ENCODE assay signal across 1 cellular context in genomic region chr1:26035203-26035958, GRCh38.
A peak's percentile ranks its signal among the peaks of the same experiment; 100 is the strongest.
TF ChIP-seq lines count a peak whose summit lies in the region.

No MANE protein-coding gene starts in this region.

TF ChIP-seq in GM23338, 12 proteins besides CTCF, POLR2A, EP300 and RAD21 (continued from another document):
- TF ChIP-seq REST (IDR thresholded peaks at IDR 0.05; ENCODE audit: unreplicated experiment): no peak
- TF ChIP-seq ZNF331 (CRISPR knock-in tag; IDR thresholded peaks at IDR 0.05; ENCODE audit: low read depth): no peak
- peak; percentile 61 for TF ChIP-seq CREB1 (CRISPR knock-in tag; IDR thresholded peaks at IDR 0.05; ENCODE audit: low read depth)
- no peak for TF ChIP-seq ETS1 (IDR thresholded peaks at IDR 0.05)
- TF ChIP-seq EZH2phosphoT487 (IDR thresholded peaks at IDR 0.05; ENCODE audit: unreplicated experiment): no peak
- peak; percentile 69 for TF ChIP-seq POLR2AphosphoS5 (IDR thresholded peaks at IDR 0.05; ENCODE audit: low read depth)
- TF ChIP-seq EZH2 (IDR thresholded peaks at IDR 0.05; ENCODE audit: low read depth, unreplicated experiment): no peak
- TF ChIP-seq ZNF114 (CRISPR knock-in tag; IDR thresholded peaks at IDR 0.05): no peak
- TF ChIP-seq JUNB (IDR thresholded peaks at IDR 0.05; ENCODE audit: unreplicated experiment): no peak
